ENCODE assay signal across 1 cellular context in the genomic region with DNA sequence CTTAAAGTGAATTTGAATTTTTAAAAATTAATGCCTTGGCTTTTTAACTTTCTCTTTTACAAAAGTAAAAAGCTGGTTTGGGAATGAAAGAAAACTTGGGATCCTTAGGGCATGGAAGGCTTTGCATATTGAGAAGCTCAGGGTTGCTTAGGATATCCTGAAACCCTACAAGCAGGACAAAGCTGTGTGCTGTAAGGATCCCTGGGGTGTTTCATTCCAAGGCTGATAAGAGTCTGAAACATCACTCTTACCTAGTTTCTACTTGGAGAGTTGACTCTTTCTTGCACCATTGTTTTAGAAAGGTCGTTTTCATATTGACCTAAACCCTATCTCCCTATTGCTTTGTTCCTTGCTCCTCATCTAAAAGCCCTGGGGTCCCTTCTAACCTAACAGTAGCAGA.
TF ChIP-seq lines count a peak whose summit lies in the region.

No MANE protein-coding gene starts in this region.

TF ChIP-seq in GM23338, 12 proteins besides CTCF, POLR2A, EP300 and RAD21 (continued from another document):
- TF ChIP-seq, protein P1, sequence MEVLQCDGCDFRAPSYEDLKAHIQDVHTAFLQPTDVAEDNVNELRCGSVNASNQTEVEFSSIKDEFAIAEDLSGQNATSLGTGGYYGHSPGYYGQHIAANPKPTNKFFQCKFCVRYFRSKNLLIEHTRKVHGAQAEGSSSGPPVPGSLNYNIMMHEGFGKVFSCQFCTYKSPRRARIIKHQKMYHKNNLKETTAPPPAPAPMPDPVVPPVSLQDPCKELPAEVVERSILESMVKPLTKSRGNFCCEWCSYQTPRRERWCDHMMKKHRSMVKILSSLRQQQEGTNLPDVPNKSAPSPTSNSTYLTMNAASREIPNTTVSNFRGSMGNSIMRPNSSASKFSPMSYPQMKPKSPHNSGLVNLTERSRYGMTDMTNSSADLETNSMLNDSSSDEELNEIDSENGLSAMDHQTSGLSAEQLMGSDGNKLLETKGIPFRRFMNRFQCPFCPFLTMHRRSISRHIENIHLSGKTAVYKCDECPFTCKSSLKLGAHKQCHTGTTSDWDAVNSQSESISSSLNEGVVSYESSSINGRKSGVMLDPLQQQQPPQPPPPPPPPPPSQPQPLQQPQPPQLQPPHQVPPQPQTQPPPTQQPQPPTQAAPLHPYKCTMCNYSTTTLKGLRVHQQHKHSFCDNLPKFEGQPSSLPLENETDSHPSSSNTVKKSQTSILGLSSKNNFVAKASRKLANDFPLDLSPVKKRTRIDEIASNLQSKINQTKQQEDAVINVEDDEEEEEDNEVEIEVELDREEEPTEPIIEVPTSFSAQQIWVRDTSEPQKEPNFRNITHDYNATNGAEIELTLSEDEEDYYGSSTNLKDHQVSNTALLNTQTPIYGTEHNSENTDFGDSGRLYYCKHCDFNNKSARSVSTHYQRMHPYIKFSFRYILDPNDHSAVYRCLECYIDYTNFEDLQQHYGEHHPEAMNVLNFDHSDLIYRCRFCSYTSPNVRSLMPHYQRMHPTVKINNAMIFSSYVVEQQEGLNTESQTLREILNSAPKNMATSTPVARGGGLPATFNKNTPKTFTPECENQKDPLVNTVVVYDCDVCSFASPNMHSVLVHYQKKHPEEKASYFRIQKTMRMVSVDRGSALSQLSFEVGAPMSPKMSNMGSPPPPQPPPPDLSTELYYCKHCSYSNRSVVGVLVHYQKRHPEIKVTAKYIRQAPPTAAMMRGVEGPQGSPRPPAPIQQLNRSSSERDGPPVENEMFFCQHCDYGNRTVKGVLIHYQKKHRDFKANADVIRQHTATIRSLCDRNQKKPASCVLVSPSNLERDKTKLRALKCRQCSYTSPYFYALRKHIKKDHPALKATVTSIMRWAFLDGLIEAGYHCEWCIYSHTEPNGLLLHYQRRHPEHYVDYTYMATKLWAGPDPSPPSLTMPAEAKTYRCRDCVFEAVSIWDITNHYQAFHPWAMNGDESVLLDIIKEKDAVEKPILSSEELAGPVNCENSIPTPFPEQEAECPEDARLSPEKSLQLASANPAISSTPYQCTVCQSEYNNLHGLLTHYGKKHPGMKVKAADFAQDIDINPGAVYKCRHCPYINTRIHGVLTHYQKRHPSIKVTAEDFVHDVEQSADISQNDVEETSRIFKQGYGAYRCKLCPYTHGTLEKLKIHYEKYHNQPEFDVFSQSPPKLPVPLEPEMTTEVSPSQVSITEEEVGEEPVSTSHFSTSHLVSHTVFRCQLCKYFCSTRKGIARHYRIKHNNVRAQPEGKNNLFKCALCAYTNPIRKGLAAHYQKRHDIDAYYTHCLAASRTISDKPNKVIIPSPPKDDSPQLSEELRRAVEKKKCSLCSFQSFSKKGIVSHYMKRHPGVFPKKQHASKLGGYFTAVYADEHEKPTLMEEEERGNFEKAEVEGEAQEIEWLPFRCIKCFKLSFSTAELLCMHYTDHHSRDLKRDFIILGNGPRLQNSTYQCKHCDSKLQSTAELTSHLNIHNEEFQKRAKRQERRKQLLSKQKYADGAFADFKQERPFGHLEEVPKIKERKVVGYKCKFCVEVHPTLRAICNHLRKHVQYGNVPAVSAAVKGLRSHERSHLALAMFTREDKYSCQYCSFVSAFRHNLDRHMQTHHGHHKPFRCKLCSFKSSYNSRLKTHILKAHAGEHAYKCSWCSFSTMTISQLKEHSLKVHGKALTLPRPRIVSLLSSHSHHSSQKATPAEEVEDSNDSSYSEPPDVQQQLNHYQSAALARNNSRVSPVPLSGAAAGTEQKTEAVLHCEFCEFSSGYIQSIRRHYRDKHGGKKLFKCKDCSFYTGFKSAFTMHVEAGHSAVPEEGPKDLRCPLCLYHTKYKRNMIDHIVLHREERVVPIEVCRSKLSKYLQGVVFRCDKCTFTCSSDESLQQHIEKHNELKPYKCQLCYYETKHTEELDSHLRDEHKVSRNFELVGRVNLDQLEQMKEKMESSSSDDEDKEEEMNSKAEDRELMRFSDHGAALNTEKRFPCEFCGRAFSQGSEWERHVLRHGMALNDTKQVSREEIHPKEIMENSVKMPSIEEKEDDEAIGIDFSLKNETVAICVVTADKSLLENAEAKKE (CRISPR knock-in tag; IDR thresholded peaks at IDR 0.05) = no peak
- TF ChIP-seq ZNF331 (CRISPR knock-in tag; IDR thresholded peaks at IDR 0.05; ENCODE audit: low read depth) (no peak), CREB1 (CRISPR knock-in tag; IDR thresholded peaks at IDR 0.05; ENCODE audit: low read depth) (no peak), ZNF114 (CRISPR knock-in tag; IDR thresholded peaks at IDR 0.05) (no peak), STAT1 (IDR thresholded peaks at IDR 0.05; ENCODE audit: unreplicated experiment) (no peak), EZH2 (IDR thresholded peaks at IDR 0.05; ENCODE audit: low read depth, unreplicated experiment) (no peak), EZH2phosphoT487 (IDR thresholded peaks at IDR 0.05; ENCODE audit: unreplicated experiment) (no peak), JUNB (IDR thresholded peaks at IDR 0.05; ENCODE audit: unreplicated experiment) (no peak)
- TF ChIP-seq, protein P2, sequence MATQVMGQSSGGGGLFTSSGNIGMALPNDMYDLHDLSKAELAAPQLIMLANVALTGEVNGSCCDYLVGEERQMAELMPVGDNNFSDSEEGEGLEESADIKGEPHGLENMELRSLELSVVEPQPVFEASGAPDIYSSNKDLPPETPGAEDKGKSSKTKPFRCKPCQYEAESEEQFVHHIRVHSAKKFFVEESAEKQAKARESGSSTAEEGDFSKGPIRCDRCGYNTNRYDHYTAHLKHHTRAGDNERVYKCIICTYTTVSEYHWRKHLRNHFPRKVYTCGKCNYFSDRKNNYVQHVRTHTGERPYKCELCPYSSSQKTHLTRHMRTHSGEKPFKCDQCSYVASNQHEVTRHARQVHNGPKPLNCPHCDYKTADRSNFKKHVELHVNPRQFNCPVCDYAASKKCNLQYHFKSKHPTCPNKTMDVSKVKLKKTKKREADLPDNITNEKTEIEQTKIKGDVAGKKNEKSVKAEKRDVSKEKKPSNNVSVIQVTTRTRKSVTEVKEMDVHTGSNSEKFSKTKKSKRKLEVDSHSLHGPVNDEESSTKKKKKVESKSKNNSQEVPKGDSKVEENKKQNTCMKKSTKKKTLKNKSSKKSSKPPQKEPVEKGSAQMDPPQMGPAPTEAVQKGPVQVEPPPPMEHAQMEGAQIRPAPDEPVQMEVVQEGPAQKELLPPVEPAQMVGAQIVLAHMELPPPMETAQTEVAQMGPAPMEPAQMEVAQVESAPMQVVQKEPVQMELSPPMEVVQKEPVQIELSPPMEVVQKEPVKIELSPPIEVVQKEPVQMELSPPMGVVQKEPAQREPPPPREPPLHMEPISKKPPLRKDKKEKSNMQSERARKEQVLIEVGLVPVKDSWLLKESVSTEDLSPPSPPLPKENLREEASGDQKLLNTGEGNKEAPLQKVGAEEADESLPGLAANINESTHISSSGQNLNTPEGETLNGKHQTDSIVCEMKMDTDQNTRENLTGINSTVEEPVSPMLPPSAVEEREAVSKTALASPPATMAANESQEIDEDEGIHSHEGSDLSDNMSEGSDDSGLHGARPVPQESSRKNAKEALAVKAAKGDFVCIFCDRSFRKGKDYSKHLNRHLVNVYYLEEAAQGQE (IDR thresholded peaks at IDR 0.05; ENCODE audit: unreplicated experiment) = no peak
- TF ChIP-seq, protein P3, sequence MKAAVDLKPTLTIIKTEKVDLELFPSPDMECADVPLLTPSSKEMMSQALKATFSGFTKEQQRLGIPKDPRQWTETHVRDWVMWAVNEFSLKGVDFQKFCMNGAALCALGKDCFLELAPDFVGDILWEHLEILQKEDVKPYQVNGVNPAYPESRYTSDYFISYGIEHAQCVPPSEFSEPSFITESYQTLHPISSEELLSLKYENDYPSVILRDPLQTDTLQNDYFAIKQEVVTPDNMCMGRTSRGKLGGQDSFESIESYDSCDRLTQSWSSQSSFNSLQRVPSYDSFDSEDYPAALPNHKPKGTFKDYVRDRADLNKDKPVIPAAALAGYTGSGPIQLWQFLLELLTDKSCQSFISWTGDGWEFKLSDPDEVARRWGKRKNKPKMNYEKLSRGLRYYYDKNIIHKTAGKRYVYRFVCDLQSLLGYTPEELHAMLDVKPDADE (IDR thresholded peaks at IDR 0.05) = no peak
